31 cellular contexts compared by ENCODE assay signal in genomic region chr10:4806534-4806933, GRCh38.
"Had no signal": no experiment of that assay in that cellular context is flagged by ENCODE, and none has a peak within 500 bp of the region (broad histone marks: within the 10 kb centered on the region; RNA-seq: fewer than 3 reads in every experiment).

No MANE protein-coding gene starts in this region.

- H3K9me3 ChIP-seq: adrenal gland, body of pancreas, breast epithelium had no signal

- H3K36me3 Mint-ChIP-seq: activated CD4-positive, alpha-beta memory T cell treated with anti-CD3 and anti-CD28 coated beads for 36 hours; activated CD8-positive, alpha-beta memory T cell treated with anti-CD3 and anti-CD28 coated beads, Interleukin-2, amount 10 ng/mL, durations not matched to agents 7 days and 5 days; activated naive CD4-positive, alpha-beta T cell treated with anti-CD3 and anti-CD28 coated beads, Interleukin-2, amount 50 U/mL, for 72 hours; activated naive CD8-positive, alpha-beta T cell treated with anti-CD3 and anti-CD28 coated beads for 36 hours had no signal

- H3K27ac ChIP-seq: adrenal gland, body of pancreas, breast epithelium, VCaP had no signal

- H3K36me3 ChIP-seq: adrenal gland, brain microvascular endothelial cell, breast epithelium had no signal

- DNase-seq: activated B cell treated with CpG ODN at 0.5 μM for 24 hours; activated CD4-positive, alpha-beta memory T cell treated with anti-CD3 and anti-CD28 coated beads for 36 hours; activated CD4-positive, alpha-beta T cell treated with anti-CD3 and anti-CD28 coated beads for 4 hours; activated CD4-positive, alpha-beta T cell treated with anti-CD3 and anti-CD28 coated beads, Interleukin-2, amount 10 ng/mL, durations not matched to agents 24 days and 14 days; activated CD4-positive, alpha-beta T cell treated with anti-CD3 and anti-CD28 coated beads, Interleukin-2, amount 50 U/mL, for 1 hour; activated CD4-positive, alpha-beta T cell treated with anti-CD3 and anti-CD28 coated beads, Interleukin-2, amount 50 U/mL, for 4 hours; activated CD4-positive, CD25-positive, alpha-beta regulatory T cell treated with anti-CD3 and anti-CD28 coated beads, Interleukin-2, amount 50 U/mL, for 72 hours; activated CD8-positive, alpha-beta memory T cell treated with anti-CD3 and anti-CD28 coated beads, Interleukin-2, amount 10 ng/mL, durations not matched to agents 7 days and 5 days; activated CD8-positive, alpha-beta memory T cell treated with anti-CD3 and anti-CD28 coated beads, Interleukin-2, amount 50 U/mL, for 48 hours; activated CD8-positive, alpha-beta T cell treated with anti-CD3 and anti-CD28 coated beads for 36 hours; activated effector memory CD4-positive, alpha-beta T cell treated with anti-CD3 and anti-CD28 coated beads, Interleukin-2, amount 50 U/mL, for 16 hours; activated gamma-delta T cell treated with Interleukin-2 at 50 U/mL for 16 hours; activated naive CD4-positive, alpha-beta T cell; activated naive CD4-positive, alpha-beta T cell treated with anti-CD3 and anti-CD28 coated beads for 36 hours; activated naive CD4-positive, alpha-beta T cell treated with anti-CD3 and anti-CD28 coated beads, Interleukin-2, amount 50 U/mL, for 16 hours; activated naive CD8-positive, alpha-beta T cell treated with anti-CD3 and anti-CD28 coated beads for 36 hours; activated T-cell treated with anti-CD3 and anti-CD28 coated beads, Interleukin-2, amount 50 U/mL, for 24 hours; activated T-cell treated with anti-CD3 and anti-CD28 coated beads, Interleukin-2, amount 50 U/mL, for 48 hours; adrenal gland; amniotic stem cell; aorta; body of pancreas; brain microvascular endothelial cell; central memory CD4-positive, alpha-beta T cell; T-helper 2 cell; T-helper 9 cell had no signal

- H3K27ac Mint-ChIP-seq: activated B cell treated with CpG ODN at 0.5 μM for 24 hours; activated CD4-positive, alpha-beta memory T cell treated with anti-CD3 and anti-CD28 coated beads for 36 hours; activated CD4-positive, alpha-beta T cell treated with anti-CD3 and anti-CD28 coated beads, Interleukin-2, amount 10 ng/mL, durations not matched to agents 24 days and 14 days; activated CD8-positive, alpha-beta memory T cell treated with anti-CD3 and anti-CD28 coated beads, Interleukin-2, amount 10 ng/mL, durations not matched to agents 7 days and 5 days; activated CD8-positive, alpha-beta T cell treated with anti-CD3 and anti-CD28 coated beads for 36 hours; activated naive CD4-positive, alpha-beta T cell treated with anti-CD3 and anti-CD28 coated beads for 36 hours; activated naive CD4-positive, alpha-beta T cell treated with anti-CD3 and anti-CD28 coated beads, Interleukin-2, amount 50 U/mL, for 72 hours; activated naive CD8-positive, alpha-beta T cell treated with anti-CD3 and anti-CD28 coated beads for 36 hours; activated T-cell treated with anti-CD3 and anti-CD28 coated beads, Interleukin-2, amount 50 U/mL, for 24 hours; T-helper 1 cell treated with Interleukin-12 subunit alpha and Interleukin-12 subunit beta and Interleukin-4 antibody, amounts not matched to agents 30 μg/mL and 1 μg/mL, for 36 hours; T-helper 2 cell treated with Interferon-gamma antibody and Interleukin-4, amounts not matched to agents 5 μg/mL and 100 μg/mL, for 36 hours had no signal

- H3K27me3 ChIP-seq: adrenal gland, body of pancreas, brain microvascular endothelial cell, breast epithelium had no signal

- H3K4me3 ChIP-seq: adrenal gland, body of pancreas, breast epithelium had no signal

- H3K4me1 Mint-ChIP-seq: activated CD4-positive, alpha-beta T cell treated with anti-CD3 and anti-CD28 coated beads, Interleukin-2, amount 10 ng/mL, durations not matched to agents 24 days and 14 days; activated CD8-positive, alpha-beta memory T cell treated with anti-CD3 and anti-CD28 coated beads, Interleukin-2, amount 10 ng/mL, durations not matched to agents 7 days and 5 days; activated naive CD8-positive, alpha-beta T cell treated with anti-CD3 and anti-CD28 coated beads for 36 hours had no signal

- H3K9me3 Mint-ChIP-seq: activated B cell treated with CpG ODN at 0.5 μM for 24 hours; activated CD4-positive, alpha-beta memory T cell treated with anti-CD3 and anti-CD28 coated beads for 36 hours; activated CD4-positive, alpha-beta T cell treated with anti-CD3 and anti-CD28 coated beads, Interleukin-2, amount 10 ng/mL, durations not matched to agents 24 days and 14 days; activated CD8-positive, alpha-beta T cell treated with anti-CD3 and anti-CD28 coated beads for 36 hours; activated naive CD4-positive, alpha-beta T cell treated with anti-CD3 and anti-CD28 coated beads for 36 hours; activated naive CD4-positive, alpha-beta T cell treated with anti-CD3 and anti-CD28 coated beads, Interleukin-2, amount 50 U/mL, for 72 hours; activated naive CD8-positive, alpha-beta T cell treated with anti-CD3 and anti-CD28 coated beads for 36 hours; activated T-cell treated with anti-CD3 and anti-CD28 coated beads, Interleukin-2, amount 50 U/mL, for 24 hours; T-helper 1 cell treated with Interleukin-12 subunit alpha and Interleukin-12 subunit beta and Interleukin-4 antibody, amounts not matched to agents 30 μg/mL and 1 μg/mL, for 36 hours; T-helper 2 cell treated with Interferon-gamma antibody and Interleukin-4, amounts not matched to agents 5 μg/mL and 100 μg/mL, for 36 hours had no signal

- H3K4me1 ChIP-seq: adrenal gland, body of pancreas, breast epithelium had no signal

- ATAC-seq: activated CD8-positive, alpha-beta memory T cell treated with anti-CD3 and anti-CD28 coated beads, Interleukin-2, amount 10 ng/mL, durations not matched to agents 7 days and 5 days; activated CD8-positive, alpha-beta T cell treated with anti-CD3 and anti-CD28 coated beads for 36 hours; activated naive CD4-positive, alpha-beta T cell treated with anti-CD3 and anti-CD28 coated beads, Interleukin-2, amount 50 U/mL, for 72 hours; body of pancreas had no signal

- H3K4me3 Mint-ChIP-seq: activated B cell treated with CpG ODN at 0.5 μM for 24 hours; activated CD4-positive, alpha-beta memory T cell treated with anti-CD3 and anti-CD28 coated beads for 36 hours; activated CD4-positive, alpha-beta T cell treated with anti-CD3 and anti-CD28 coated beads, Interleukin-2, amount 10 ng/mL, durations not matched to agents 24 days and 14 days; activated CD8-positive, alpha-beta memory T cell treated with anti-CD3 and anti-CD28 coated beads, Interleukin-2, amount 10 ng/mL, durations not matched to agents 7 days and 5 days; activated CD8-positive, alpha-beta T cell treated with anti-CD3 and anti-CD28 coated beads for 36 hours; activated naive CD4-positive, alpha-beta T cell treated with anti-CD3 and anti-CD28 coated beads for 36 hours; activated naive CD8-positive, alpha-beta T cell treated with anti-CD3 and anti-CD28 coated beads for 36 hours; activated T-cell treated with anti-CD3 and anti-CD28 coated beads, Interleukin-2, amount 50 U/mL, for 24 hours; T-helper 1 cell treated with Interleukin-12 subunit alpha and Interleukin-12 subunit beta and Interleukin-4 antibody, amounts not matched to agents 30 μg/mL and 1 μg/mL, for 36 hours; T-helper 2 cell treated with Interferon-gamma antibody and Interleukin-4, amounts not matched to agents 5 μg/mL and 100 μg/mL, for 36 hours had no signal
